18 cellular contexts compared by ENCODE assay signal in the genomic region with DNA sequence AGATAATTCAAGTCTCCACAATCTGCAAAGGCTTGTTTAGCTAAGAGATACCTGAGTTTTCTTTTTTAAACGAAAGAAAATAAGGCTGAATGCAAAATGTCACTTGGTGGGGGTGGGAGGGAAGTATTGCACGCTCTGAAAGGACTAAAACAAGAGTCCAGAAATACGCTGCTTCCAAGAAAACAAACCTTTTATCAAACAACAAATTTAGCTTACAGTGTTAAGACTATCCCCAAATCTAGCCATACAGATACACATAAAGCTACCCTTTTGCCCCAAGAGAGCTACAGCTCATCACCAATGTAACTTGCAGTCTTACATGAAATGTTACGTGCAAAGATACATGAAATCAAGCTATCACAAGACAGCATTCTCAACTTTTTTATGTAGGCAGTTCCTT.
A peak's percentile ranks its signal among the peaks of the same experiment; 100 is the strongest.
DNase-seq lines count a peak whose midpoint lies in the region; ATAC-seq and TF ChIP-seq lines count a peak whose summit lies in the region.
"Had no signal": no experiment of that assay in that cellular context is flagged by ENCODE, and none has a peak within 500 bp of the region (broad histone marks: within the 10 kb centered on the region; RNA-seq: fewer than 3 reads in every experiment).

No MANE protein-coding gene starts in this region.

- H3K9me3 ChIP-seq in effector memory CD4-positive, alpha-beta T cell (ENCODE audit: control insufficient read depth, low read length) = no peaks in the 10 kb centered on the region
- H3K9me3 ChIP-seq in osteoblast (ENCODE audit: low read depth, low read length) = no peaks in the 10 kb centered on the region
- H3K9me3 ChIP-seq: BE2C, SJSA1 had no signal

- H3K4me1 Mint-ChIP-seq in stimulated activated naive CD8-positive, alpha-beta T cell treated with anti-CD3 and anti-CD28 coated beads, Interleukin-15, amount 100 ng/mL, for 72 hours = peaks cover 65% of the 10 kb centered on the region

- H3K27me3 ChIP-seq in effector memory CD4-positive, alpha-beta T cell (replicated peaks; ENCODE audit: control insufficient read depth, insufficient read depth, low read length, poor library complexity, severe bottlenecking) = no peaks in the 10 kb centered on the region
- no peaks in the 10 kb centered on the region for H3K27me3 ChIP-seq in osteoblast (ENCODE audit: insufficient read depth, low read length)
- H3K27me3 ChIP-seq: BE2C, SJSA1 had no signal

- no peaks in the 10 kb centered on the region for H3K27me3 Mint-ChIP-seq in stimulated activated naive CD8-positive, alpha-beta T cell treated with anti-CD3 and anti-CD28 coated beads, Interleukin-15, amount 100 ng/mL, for 72 hours

- H3K4me1 ChIP-seq in effector memory CD4-positive, alpha-beta T cell (ENCODE audit: control insufficient read depth, insufficient read depth, low read length, poor library complexity, severe bottlenecking) = peaks cover 58% of the 10 kb centered on the region
- peaks cover 72% of the 10 kb centered on the region for H3K4me1 ChIP-seq in osteoblast (ENCODE audit: insufficient read depth, low read length)

- no peak for TF ChIP-seq CTCF in osteoblast (IDR thresholded peaks at IDR 0.05; ENCODE audit: extremely low read depth, low read depth, low read length)

- H3K36me3 ChIP-seq in effector memory CD4-positive, alpha-beta T cell (ENCODE audit: control insufficient read depth, insufficient read depth, low read length) = no peaks in the 10 kb centered on the region
- no peaks in the 10 kb centered on the region for H3K36me3 ChIP-seq in osteoblast (ENCODE audit: insufficient read depth, low read length)
- H3K36me3 ChIP-seq: BE2C, SJSA1 had no signal

- ATAC-seq in stimulated activated naive CD8-positive, alpha-beta T cell treated with anti-CD3 and anti-CD28 coated beads, Interleukin-15, amount 100 ng/mL, for 72 hours = no peak
- ATAC-seq in stimulated activated naive CD8-positive, alpha-beta T cell treated with anti-CD3 and anti-CD28 coated beads, Interleukin-15, Interleukin-2, amounts not matched to agents 100 U/mL and 50 U/mL, for 24 hours = no peak
- ATAC-seq: activated CD4-positive, CD25-positive, alpha-beta regulatory T cell treated with anti-CD3 and anti-CD28 coated beads, Interleukin-2, amount 50 U/mL, for 24 hours had no signal

- H3K79me2 ChIP-seq in osteoblast (ENCODE audit: insufficient read depth, low read length) = peaks cover 93% of the 10 kb centered on the region

- peak overlapping the region; percentile 97 for H3K4me2 ChIP-seq in osteoblast (ENCODE audit: insufficient read depth, low read length)

- no peak for DNase-seq in stimulated activated naive CD8-positive, alpha-beta T cell treated with anti-CD3 and anti-CD28 coated beads, Interleukin-15, amount 100 ng/mL, for 72 hours
- DNase-seq in stimulated activated naive CD8-positive, alpha-beta T cell treated with anti-CD3 and anti-CD28 coated beads, Interleukin-15, Interleukin-2, amounts not matched to agents 100 U/mL and 50 U/mL, for 24 hours = no peak
- DNase-seq in effector memory CD4-positive, alpha-beta T cell = no peak
- DNase-seq in osteoblast (ENCODE audit: insufficient read length, low spot score, missing footprints) = no peak
- no peak for DNase-seq in DMS79 treated with DMSO at 0.1 percent for 48 hours (lab: John Stamatoyannopoulos, UW)
- no peak for DNase-seq in DMS53 treated with DMSO at 0.1 percent for 48 hours (lab: John Stamatoyannopoulos, UW; ENCODE audit: unreplicated experiment)
- DNase-seq in occipital lobe (lab: John Stamatoyannopoulos, UW) = no peak
- no peak for DNase-seq in effector CD8-positive, alpha-beta T cell (lab: John Stamatoyannopoulos, UW)
- DNase-seq: BE2C; GF-D8; HFFc6; KBM-7; NCI-H1694; NCI-H774; stimulated activated CD4-positive, alpha-beta T cell treated with anti-CD3 and anti-CD28 coated beads, Interleukin-12 subunit alpha, Interleukin-12 subunit beta, amount 100 ng/mL, for 4 hours had no signal

- H3K27ac Mint-ChIP-seq in stimulated activated naive CD8-positive, alpha-beta T cell treated with anti-CD3 and anti-CD28 coated beads, Interleukin-15, amount 100 ng/mL, for 72 hours = peak overlapping the region; percentile 59 to 88

- peaks cover 4% of the 10 kb centered on the region for H4K20me1 ChIP-seq in osteoblast (ENCODE audit: insufficient read depth, low read length)

- H3K9me3 Mint-ChIP-seq in stimulated activated naive CD8-positive, alpha-beta T cell treated with anti-CD3 and anti-CD28 coated beads, Interleukin-15, amount 100 ng/mL, for 72 hours = no peaks in the 10 kb centered on the region
- H3K9me3 Mint-ChIP-seq: HFFc6, nephron had no signal

- H3K4me3 ChIP-seq in effector memory CD4-positive, alpha-beta T cell (ENCODE audit: insufficient read depth, low read depth, low read length, poor library complexity, severe bottlenecking) = peak overlapping the region; percentile 72
- peak overlapping the region; percentile 84 for H3K4me3 ChIP-seq in osteoblast (ENCODE audit: insufficient read depth, low read length)
- H3K4me3 ChIP-seq: SJSA1 had no signal

- H3K27ac ChIP-seq in effector memory CD4-positive, alpha-beta T cell (ENCODE audit: insufficient read depth, low read length, poor library complexity, severe bottlenecking) = peak overlapping the region; percentile 96
- peak overlapping the region; percentile 98 for H3K27ac ChIP-seq in osteoblast (ENCODE audit: low read depth, low read length)
- H3K27ac ChIP-seq: SJSA1 had no signal

- H3K4me3 Mint-ChIP-seq in stimulated activated naive CD8-positive, alpha-beta T cell treated with anti-CD3 and anti-CD28 coated beads, Interleukin-15, amount 100 ng/mL, for 72 hours = no peak overlapping the region

- no peak overlapping the region for H2AFZ ChIP-seq in osteoblast (ENCODE audit: low read length)
